Comparison of ENCODE assay signal across 10 cellular contexts in the genomic region with DNA sequence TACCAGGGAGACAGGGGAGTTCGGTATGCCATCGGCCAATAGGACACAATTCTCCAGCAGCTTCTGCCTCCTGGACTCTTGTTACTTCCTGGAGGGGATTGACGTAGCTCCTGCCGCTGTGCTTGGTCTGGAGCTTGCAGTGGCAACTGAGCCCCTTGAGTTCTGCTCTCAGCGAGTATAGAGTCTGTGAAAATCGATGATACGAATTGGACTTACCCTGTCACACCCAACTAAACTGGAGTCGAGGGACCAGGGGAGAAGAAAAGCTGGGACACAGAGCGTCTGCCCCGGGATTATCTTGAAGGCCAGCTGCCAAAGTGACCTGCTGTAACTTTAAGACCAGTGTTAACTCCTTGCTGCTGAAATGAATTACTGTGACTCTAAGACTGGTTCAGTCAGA. TPM values are rescaled to one million over a fixed set of nuclear protein-coding genes. Genes with fewer than 3 reads are reported as not detected.
DNase-seq lines count a peak whose midpoint lies in the region; ATAC-seq and TF ChIP-seq lines count a peak whose summit lies in the region.
"Had no signal": no experiment of that assay in that cellular context is flagged by ENCODE, and none has a peak within 500 bp of the region (broad histone marks: within the 10 kb centered on the region; RNA-seq: fewer than 3 reads in every experiment).

No MANE protein-coding gene starts in this region.

- H3K4me1 ChIP-seq in gastrocnemius medialis, result peaks cover 76 to 86% of the 10 kb centered on the region in 2 donors

- DNase-seq in NCI-H82 treated with DMSO at 0.1 percent for 48 hours (lab: John Stamatoyannopoulos, UW; ENCODE audit: unreplicated experiment), result peak; percentile 39
- no peak for DNase-seq in left lobe of liver (ENCODE audit: low spot score)
- DNase-seq in gastrocnemius medialis, result no peak
- DNase-seq: effector memory CD8-positive, alpha-beta T cell; NCI-H1105 had no signal

- H3K36me3 ChIP-seq in gastrocnemius medialis, result peaks cover 0 to 6% of the 10 kb centered on the region in 2 donors

- no peak for TF ChIP-seq CTCF in gastrocnemius medialis (IDR thresholded peaks at IDR 0.05 in 4 of 5, conservative IDR thresholded peaks at IDR 0.05 in 1 of 5)

- TF ChIP-seq POLR2A in gastrocnemius medialis (IDR thresholded peaks at IDR 0.05) (no peak), GM18505 (IDR thresholded peaks at IDR 0.05; ENCODE audit: borderline replicate concordance, extremely low read depth, insufficient read depth, insufficient read length) (no peak)

- ATAC-seq in left lobe of liver (peak; percentile 40), gastrocnemius medialis (peak in 1 of 2 donors; percentile 58), HG03097 (IDR thresholded peaks at IDR 0.05; ENCODE audit: low FRiP score, unreplicated experiment) (no peak), GM18505 (IDR thresholded peaks at IDR 0.05; ENCODE audit: unreplicated experiment) (no peak), HG02885 (IDR thresholded peaks at IDR 0.05; ENCODE audit: poor library complexity, unreplicated experiment) (no peak), HG03469 (IDR thresholded peaks at IDR 0.05; ENCODE audit: unreplicated experiment) (no peak)
- ATAC-seq: effector memory CD8-positive, alpha-beta T cell had no signal

- H3K9me3 ChIP-seq in gastrocnemius medialis, result peaks cover 0 to 6% (median 0%) of the 10 kb centered on the region in 3 donors

- intact Hi-C loops in gastrocnemius medialis (cut with DNase I; ENCODE audit: low total_unique reads), result loop anchor here (5.0 kb wide), 1 partner anchor 44 kb away; no protein-coding TSS in a partner anchor

- H3K27me3 ChIP-seq in gastrocnemius medialis, result no peaks in the 10 kb centered on the region

- peak overlapping the region; percentile 92 for H3K27ac ChIP-seq in cingulate gyrus (ENCODE audit: low read depth, low read length)
- peak overlapping the region; percentile 85 to 96 (median 90) for H3K27ac ChIP-seq in gastrocnemius medialis

- in situ Hi-C loops in gastrocnemius medialis (cut with MboI; ENCODE audit: low sequenced_read_pairs in 4 of 4), result no loop called here

- H3K4me3 ChIP-seq in gastrocnemius medialis, result peak overlapping the region; percentile 3 to 37 (median 22)

RNA-seq across cellular contexts. Expression of a gene that starts 22.2 kb away (rescaled TPM):
- total RNA-seq in left lobe of liver, result 20.1 TPM
- total RNA-seq in gastrocnemius medialis, result 10 to 100 TPM; 55.0 to 94.1 (median 73.7) TPM
